Comparison of ENCODE assay signal across 15 cellular contexts in genomic region chr1:7120863-7121621, GRCh38.
DNase-seq lines count a peak whose midpoint lies in the region; ATAC-seq and TF ChIP-seq lines count a peak whose summit lies in the region.
"Had no signal": no experiment of that assay in that cellular context is flagged by ENCODE, and none has a peak within 500 bp of the region (broad histone marks: within the 10 kb centered on the region; RNA-seq: fewer than 3 reads in every experiment).

No MANE protein-coding gene starts in this region.

- no peak overlapping the region for H3K4me2 ChIP-seq in OCI-LY3 (ENCODE audit: low read length)

- 59 to 61% methylated on average over 6 of the region's 6 CpGs for WGBS in aorta, 2 donors

- no peak overlapping the region for H2AFZ ChIP-seq in OCI-LY3 (ENCODE audit: low read depth, low read length)

- POLR2A ChIA-PET in A673 (lab: Charles Lee; ENCODE audit: low non-redundant PET) = no interaction called here

- DNase-seq in A673 (ENCODE audit: low spot score) (no peak), fibroblast of the aortic adventitia (ENCODE audit: low read depth) (no peak), aorta (no peak), T-helper 17 cell (no peak)
- DNase-seq: activated CD4-positive, alpha-beta T cell treated with anti-CD3 and anti-CD28 coated beads, Interleukin-2, amount 10 ng/mL, durations not matched to agents 7 days and 5 days; activated effector memory CD4-positive, alpha-beta T cell treated with anti-CD3 and anti-CD28 coated beads, Interleukin-2, amount 50 U/mL, for 16 hours; NCI-H146; NCI-H774; stimulated activated CD4-positive, alpha-beta T cell treated with anti-CD3 and anti-CD28 coated beads, Interleukin-4, amount 100 ng/mL, for 24 hours; stimulated activated naive CD8-positive, alpha-beta T cell treated with anti-CD3 and anti-CD28 coated beads, Interleukin-15, Interleukin-2, amounts not matched to agents 100 U/mL and 50 U/mL, for 24 hours had no signal

- H3K79me2 ChIP-seq in OCI-LY3 (ENCODE audit: low read length) = no peaks in the 10 kb centered on the region

- TF ChIP-seq CTCF in A673 (conservative IDR thresholded peaks at IDR 0.05; ENCODE audit: low read depth, low read length) (peak; percentile 39), GM12872 (IDR thresholded peaks at IDR 0.05; ENCODE audit: insufficient read depth, low read depth, low read length) (peak; percentile 29; the same call in 1 of the 3 replicates), OCI-LY3 (IDR thresholded peaks at IDR 0.05; ENCODE audit: low read depth, low read length) (peak; percentile 21), fibroblast of the aortic adventitia (IDR thresholded peaks at IDR 0.05; ENCODE audit: insufficient read depth, low read length) (peak; percentile 4)

- H3K4me3 Mint-ChIP-seq in T-helper 17 cell = no peak overlapping the region
- H3K4me3 Mint-ChIP-seq: activated CD4-positive, alpha-beta T cell treated with anti-CD3 and anti-CD28 coated beads, Interleukin-2, amount 10 ng/mL, durations not matched to agents 7 days and 5 days had no signal

- H3K9me3 ChIP-seq in A673 (ENCODE audit: low read depth, low read length, poor library complexity, severe bottlenecking) (no peaks in the 10 kb centered on the region), OCI-LY3 (ENCODE audit: insufficient read depth, low read length) (no peaks in the 10 kb centered on the region), aorta (ENCODE audit: control insufficient read depth, low read length) (no peaks in the 10 kb centered on the region), T-helper 17 cell (ENCODE audit: control insufficient read depth, low read length, poor library complexity, severe bottlenecking) (no peaks in the 10 kb centered on the region)

- H3K4me3 ChIP-seq in A673 (ENCODE audit: low read depth, low read length, poor library complexity, severe bottlenecking) = no peak overlapping the region
- H3K4me3 ChIP-seq in OCI-LY3 (ENCODE audit: low read length) = no peak overlapping the region
- H3K4me3 ChIP-seq in fibroblast of the aortic adventitia (ENCODE audit: low read depth, low read length) = no peak overlapping the region
- H3K4me3 ChIP-seq in aorta (ENCODE audit: low read length in 2 of 2) = no peak overlapping the region
- H3K4me3 ChIP-seq: cardiac muscle cell had no signal

- no peaks in the 10 kb centered on the region for H3K4me1 Mint-ChIP-seq in T-helper 17 cell
- H3K4me1 Mint-ChIP-seq: activated CD4-positive, alpha-beta T cell treated with anti-CD3 and anti-CD28 coated beads, Interleukin-2, amount 10 ng/mL, durations not matched to agents 7 days and 5 days had no signal

- no peaks in the 10 kb centered on the region for H3K36me3 ChIP-seq in A673 (ENCODE audit: insufficient read depth, low read length, poor library complexity, severe bottlenecking)
- H3K36me3 ChIP-seq in OCI-LY3 (replicated peaks; ENCODE audit: low read depth, low read length) = no peaks in the 10 kb centered on the region
- H3K36me3 ChIP-seq in aorta (ENCODE audit: control insufficient read depth in 1 of 2, insufficient read depth in 2 of 2, low read length in 1 of 2) = no peaks in the 10 kb centered on the region
- H3K36me3 ChIP-seq: cardiac muscle cell had no signal

- H3K27me3 ChIP-seq in A673 (replicated peaks; ENCODE audit: insufficient read depth, low read depth, low read length, poor library complexity) (peaks cover 30% of the 10 kb centered on the region), OCI-LY3 (ENCODE audit: low read depth, low read length) (peaks cover 8% of the 10 kb centered on the region; the same call in 1 of the 2 replicates), aorta (ENCODE audit: control insufficient read depth in 1 of 2, insufficient read depth in 2 of 2, low read length in 1 of 2) (no peaks in the 10 kb centered on the region)
- H3K27me3 ChIP-seq: cardiac muscle cell had no signal

- H3K27ac Mint-ChIP-seq in T-helper 17 cell = no peak overlapping the region
- H3K27ac Mint-ChIP-seq: activated CD4-positive, alpha-beta T cell treated with anti-CD3 and anti-CD28 coated beads, Interleukin-2, amount 10 ng/mL, durations not matched to agents 7 days and 5 days had no signal

- H4K20me1 ChIP-seq in OCI-LY3 (ENCODE audit: insufficient read depth, low read length) = no peaks in the 10 kb centered on the region

- CTCF ChIA-PET in A673 (lab: Charles Lee) = interaction anchor here (1.3 kb wide), 1 partner anchor 79 kb away, joined by 4 read pairs; no protein-coding TSS in a partner anchor

- no peak overlapping the region for H3K9ac ChIP-seq in OCI-LY3 (ENCODE audit: low read length)

- no peaks in the 10 kb centered on the region for H3K4me1 ChIP-seq in A673 (ENCODE audit: insufficient read depth, low read length, poor library complexity, severe bottlenecking)
- H3K4me1 ChIP-seq in OCI-LY3 (ENCODE audit: low read length) = no peaks in the 10 kb centered on the region
- peaks cover 0 to 4% of the 10 kb centered on the region in 2 donors for H3K4me1 ChIP-seq in aorta (ENCODE audit: control insufficient read depth in 1 of 2, insufficient read depth in 2 of 2, low read length in 2 of 2)

- no peak overlapping the region for H3K27ac ChIP-seq in A673 (ENCODE audit: low read depth, low read length, poor library complexity, severe bottlenecking)
- no peak overlapping the region for H3K27ac ChIP-seq in OCI-LY3 (ENCODE audit: low read length)
- no peak overlapping the region for H3K27ac ChIP-seq in aorta (ENCODE audit: low read depth in 1 of 2, low read length in 2 of 2)
- H3K27ac ChIP-seq: cardiac muscle cell had no signal

- ATAC-seq in aorta (ENCODE audit: low FRiP score) (no peak), T-helper 17 cell (no peak), GM19328 (IDR thresholded peaks at IDR 0.05; ENCODE audit: unreplicated experiment) (no peak), GM18907 (IDR thresholded peaks at IDR 0.05; ENCODE audit: unreplicated experiment) (no peak)
- ATAC-seq: stimulated activated naive CD8-positive, alpha-beta T cell treated with anti-CD3 and anti-CD28 coated beads, Interleukin-15, Interleukin-2, amounts not matched to agents 100 U/mL and 50 U/mL, for 24 hours had no signal

- no TSS peak for BruUV-seq in A673 (replicated peaks; lab: Mats Ljungman, UMichigan)

- no peaks in the 10 kb centered on the region for H3K36me3 Mint-ChIP-seq in T-helper 17 cell (ENCODE audit: low read depth)

- H3K27me3 Mint-ChIP-seq in T-helper 17 cell = peaks cover 42% of the 10 kb centered on the region
- H3K27me3 Mint-ChIP-seq: activated CD4-positive, alpha-beta T cell treated with anti-CD3 and anti-CD28 coated beads, Interleukin-2, amount 10 ng/mL, durations not matched to agents 7 days and 5 days had no signal

- intact Hi-C loops in A673 (cut with micrococcal nuclease; ENCODE audit: unreplicated experiment) (no loop called here), aorta (cut with DNase I) (no loop called here)
